ENCODE assay signal across 9 cellular contexts in genomic region chr4:153143527-153144348, GRCh38.
DNase-seq lines count a peak whose midpoint lies in the region; ATAC-seq, FAIRE-seq and TF ChIP-seq lines count a peak whose summit lies in the region.
"Had no signal": no experiment of that assay in that cellular context is flagged by ENCODE, and none has a peak within 500 bp of the region (broad histone marks: within the 10 kb centered on the region; RNA-seq: fewer than 3 reads in every experiment).

No MANE protein-coding gene starts in this region.

- H3K9me3 ChIP-seq in PC-9 (ENCODE audit: insufficient read depth, low read depth) = no peaks in the 10 kb centered on the region
- H3K9me3 ChIP-seq in aorta (ENCODE audit: control insufficient read depth, low read length) = no peaks in the 10 kb centered on the region

- H3K27ac ChIP-seq in PC-9 = peak overlapping the region; percentile 82
- no peak overlapping the region for H3K27ac ChIP-seq in aorta (ENCODE audit: low read depth in 1 of 2, low read length in 2 of 2)
- H3K27ac ChIP-seq: HL-60 had no signal

- H3K36me3 ChIP-seq in PC-9 (ENCODE audit: low read depth) = no peaks in the 10 kb centered on the region
- no peaks in the 10 kb centered on the region for H3K36me3 ChIP-seq in aorta (ENCODE audit: control insufficient read depth in 1 of 2, insufficient read depth in 2 of 2, low read length in 1 of 2)

- 34 to 35% methylated on average over 7 of the region's 7 CpGs for WGBS in aorta, 2 donors

- H3K27me3 ChIP-seq in PC-9 (ENCODE audit: insufficient read depth, low read depth) (no peaks in the 10 kb centered on the region), aorta (ENCODE audit: control insufficient read depth in 1 of 2, insufficient read depth in 2 of 2, low read length in 1 of 2) (no peaks in the 10 kb centered on the region)

- no peak for FAIRE-seq in frontal cortex (lab: Jason Lieb, UNC)

- DNase-seq in AG10803 (ENCODE audit: low read depth) (peak; percentile 56), PC-9 (peak; percentile 67 to 68), fibroblast of the aortic adventitia (ENCODE audit: low read depth) (peak; percentile 75), aorta (no peak), germinal center (ENCODE audit: low spot score) (no peak), frontal cortex (ENCODE audit: low spot score in 2 of 2) (no peak)

- H3K4me3 ChIP-seq in AG10803 (ENCODE audit: low read length) = no peak overlapping the region
- H3K4me3 ChIP-seq in PC-9 = peak overlapping the region; percentile 29
- H3K4me3 ChIP-seq in fibroblast of the aortic adventitia (ENCODE audit: low read depth, low read length) = no peak overlapping the region
- H3K4me3 ChIP-seq in aorta (ENCODE audit: low read length in 2 of 2) = no peak overlapping the region

- POLR2A ChIA-PET in PC-9 (lab: Charles Lee; ENCODE audit: unreplicated experiment) = no interaction called here

- H3K4me1 ChIP-seq in PC-9 (replicated peaks; ENCODE audit: insufficient read depth) (peaks cover 31% of the 10 kb centered on the region), aorta (ENCODE audit: control insufficient read depth in 1 of 2, insufficient read depth in 2 of 2, low read length in 2 of 2) (no peaks in the 10 kb centered on the region)

- no peaks in the 10 kb centered on the region for H3K79me2 ChIP-seq in PC-9 (ENCODE audit: low read depth)

- ATAC-seq in HG03060 (IDR thresholded peaks at IDR 0.05; ENCODE audit: low read depth, unreplicated experiment) (peak; percentile 48), aorta (ENCODE audit: low FRiP score) (no peak), GM21529 (IDR thresholded peaks at IDR 0.05; ENCODE audit: unreplicated experiment) (no peak)

- peak overlapping the region; percentile 5; the same call in 1 of the 2 replicates for H2AFZ ChIP-seq in PC-9

- H3F3A ChIP-seq in PC-9 (ENCODE audit: insufficient read depth, low read depth) = peaks cover 19% of the 10 kb centered on the region

- TF ChIP-seq CTCF in AG10803 (conservative IDR thresholded peaks at IDR 0.05; ENCODE audit: low read length) (no peak), PC-9 (conservative IDR thresholded peaks at IDR 0.05) (no peak), fibroblast of the aortic adventitia (IDR thresholded peaks at IDR 0.05; ENCODE audit: insufficient read depth, low read length) (no peak)

- BruUV-seq in PC-9 (replicated peaks; lab: Mats Ljungman, UMichigan) = no TSS peak

- no peaks in the 10 kb centered on the region for H4K20me1 ChIP-seq in PC-9 (ENCODE audit: insufficient read depth)

- no peaks in the 10 kb centered on the region for H3K9me2 ChIP-seq in PC-9 (ENCODE audit: insufficient read depth)

- intact Hi-C loops in PC-9 (cut with micrococcal nuclease; ENCODE audit: unreplicated experiment) = loop anchor here (1.0 to 5.0 kb wide), 8 partner anchors 64 to 499 kb away; no protein-coding TSS in a partner anchor
- intact Hi-C loops in aorta (cut with DNase I) = loop anchor here (1.0 to 10.0 kb wide), 6 partner anchors 64 to 601 kb away; no protein-coding TSS in a partner anchor

- peak overlapping the region; percentile 62 for H3K4me2 ChIP-seq in PC-9

- CTCF ChIA-PET in PC-9 (lab: Charles Lee) = interaction anchor here (0.5 to 1.1 kb wide), 7 partner anchors 49 to 281 kb away, joined by 3 to 11 read pairs (median 4); partner anchors contain the start of gene TRIM2

Comparison
In these comparisons a context has a peak if more than half of its experiments do, and no peak if none do; other contexts are left out.
1. DNase-seq: peak in AG10803 (single experiment), PC-9 (2 of 2) and fibroblast of the aortic adventitia (single experiment); none in aorta (0 of 2), germinal center (single experiment) and frontal cortex (0 of 2).